8 cellular contexts compared by ENCODE assay signal in genomic region chr17:68777243-68777855, GRCh38.
DNase-seq lines count a peak whose midpoint lies in the region; TF ChIP-seq lines count a peak whose summit lies in the region.

No MANE protein-coding gene starts in this region.

- DNase-seq in DMS 273 treated with DMSO at 0.1 percent for 48 hours (lab: John Stamatoyannopoulos, UW) (peak; percentile 18), HCEC 1CT (peak; percentile 66), NCI-H748 treated with DMSO at 0.1 percent for 48 hours (lab: John Stamatoyannopoulos, UW) (peak; percentile 64), astrocyte of the spinal cord (ENCODE audit: low read depth, low spot score) (peak; percentile 80), hepatic stellate cell (ENCODE audit: low spot score) (peak; percentile 34), retina (peak; percentile 72), NK-92 (lab: John Stamatoyannopoulos, UW; ENCODE audit: unreplicated experiment) (no peak)
- no peak for DNase-seq in activated effector memory CD4-positive, alpha-beta T cell treated with anti-CD3 and anti-CD28 coated beads, Interleukin-2, amount 50 U/mL, for 16 hours

- peak; percentile 72 for TF ChIP-seq CTCF in astrocyte of the spinal cord (IDR thresholded peaks at IDR 0.05; ENCODE audit: low read depth, low read length)

- H3K4me3 ChIP-seq in astrocyte of the spinal cord (ENCODE audit: low read depth, low read length) = no peak overlapping the region

- in situ Hi-C loops in astrocyte of the spinal cord (cut with HindIII; ENCODE audit: low sequenced_read_pairs) = no loop called here

Comparison
In these comparisons a context has a peak if more than half of its experiments do, and no peak if none do; other contexts are left out.
1. DNase-seq: peak in DMS 273 treated with DMSO at 0.1 percent for 48 hours (single experiment), HCEC 1CT (single experiment), NCI-H748 treated with DMSO at 0.1 percent for 48 hours (single experiment), astrocyte of the spinal cord (single experiment), hepatic stellate cell (single experiment) and retina (single experiment); none in NK-92 (single experiment) and activated effector memory CD4-positive, alpha-beta T cell treated with anti-CD3 and anti-CD28 coated beads, Interleukin-2, amount 50 U/mL, for 16 hours (single experiment).